21 cellular contexts compared by ENCODE assay signal in the genomic region with DNA sequence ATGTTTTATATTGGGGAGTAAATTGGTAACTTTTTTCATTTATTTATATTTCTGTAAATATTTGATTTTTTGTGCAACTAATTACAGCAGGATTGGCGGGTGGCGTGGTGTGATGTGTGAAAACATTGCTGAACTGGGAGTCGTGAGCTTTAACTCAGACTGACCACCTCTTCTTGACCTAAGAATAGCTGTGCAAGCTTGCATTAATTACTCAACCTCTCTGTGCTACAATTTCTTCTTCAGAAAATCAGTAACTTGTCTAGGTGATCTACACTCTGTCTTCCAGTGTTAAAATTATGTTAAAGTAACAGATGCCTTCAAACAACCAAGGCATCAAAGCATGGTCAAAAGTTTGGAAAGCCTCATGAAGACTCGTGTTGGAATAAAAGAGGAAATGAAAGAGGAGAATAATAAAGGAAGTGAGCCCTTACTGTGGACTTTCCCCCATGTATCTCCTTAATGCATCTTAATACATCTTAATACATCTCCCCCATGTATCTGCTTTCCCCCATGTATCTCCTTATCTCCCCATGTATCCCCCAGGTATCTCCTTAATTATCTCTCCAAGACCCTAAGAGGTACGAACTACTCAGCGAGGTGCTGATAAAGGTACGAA.
DNase-seq lines count a peak whose midpoint lies in the region; ATAC-seq, FAIRE-seq and TF ChIP-seq lines count a peak whose summit lies in the region.
"Had no signal": no experiment of that assay in that cellular context is flagged by ENCODE, and none has a peak within 500 bp of the region (broad histone marks: within the 10 kb centered on the region; RNA-seq: fewer than 3 reads in every experiment).

No MANE protein-coding gene starts in this region.

- H2AFZ ChIP-seq in K562 (ENCODE audit: low read depth, low read length), result no peak overlapping the region

- BruUV-seq in K562 (replicated peaks; lab: Mats Ljungman, UMichigan), result no TSS peak

- H3K9me3 Mint-ChIP-seq in naive thymus-derived CD4-positive, alpha-beta T cell, result no peaks in the 10 kb centered on the region
- H3K9me3 Mint-ChIP-seq: CD8-positive, alpha-beta T cell; H9 had no signal

- H3K27me3 ChIP-seq in K562 (ENCODE audit: control insufficient read depth in 2 of 2, insufficient read depth in 2 of 2, low read length in 2 of 2), result peaks cover 11 to 15% of the 10 kb centered on the region in 2 experiments; a peak in 4 of 5 replicates
- H3K27me3 ChIP-seq in naive thymus-derived CD4-positive, alpha-beta T cell (ENCODE audit: control insufficient read depth in 2 of 2, insufficient read depth in 2 of 2, low read length in 2 of 2), result no peaks in the 10 kb centered on the region
- H3K27me3 ChIP-seq: MG63 had no signal

- no peaks in the 10 kb centered on the region for H3K79me2 ChIP-seq in K562 (ENCODE audit: control insufficient read depth, insufficient read depth, low read length)

- DNase-seq in GM10248 (ENCODE audit: extremely low spot score), result peak; percentile 17
- peak; percentile 94 for DNase-seq in MV-4-11 (lab: John Stamatoyannopoulos, UW)
- no peak for DNase-seq in K562 (ENCODE audit: extremely low read depth in 1 of 4, low spot score in 3 of 4)
- no peak for DNase-seq in naive thymus-derived CD4-positive, alpha-beta T cell
- DNase-seq in DMS79 treated with DMSO at 0.1 percent for 48 hours (lab: John Stamatoyannopoulos, UW), result no peak
- DNase-seq in posterior cingulate gyrus, result no peak
- no peak for DNase-seq in stimulated activated CD4-positive, alpha-beta T cell treated with anti-CD3 and anti-CD28 coated beads, Interleukin-2, amount 100 ng/mL, for 48 hours
- DNase-seq: CD8-positive, alpha-beta T cell; DND-41; GF-D8; H9; MG63; NCI-H1417; NCI-H1930; NCI-H2171 treated with DMSO at 0.1 percent for 48 hours; NCI-H82 had no signal

- POLR2A ChIA-PET in GM10248 (lab: Yijun Ruan, JAX), result no interaction called here
- POLR2A ChIA-PET in K562 (lab: Yijun Ruan, JAX), result no interaction called here
- POLR2A ChIA-PET in naive thymus-derived CD4-positive, alpha-beta T cell (lab: Charles Lee), result interaction anchor here (0.7 kb wide), 1 partner anchor 171 kb away, joined by 3 read pairs; no protein-coding TSS in a partner anchor

- H3K4me3 Mint-ChIP-seq in naive thymus-derived CD4-positive, alpha-beta T cell, result no peak overlapping the region
- H3K4me3 Mint-ChIP-seq: CD8-positive, alpha-beta T cell; H9 had no signal

- H3K4me2 ChIP-seq in K562 (ENCODE audit: insufficient read depth, low read length), result no peak overlapping the region

- no peaks in the 10 kb centered on the region for H3K9me3 ChIP-seq in K562 (replicated peaks; ENCODE audit: control insufficient read depth, insufficient read depth, low read depth, low read length)
- no peaks in the 10 kb centered on the region for H3K9me3 ChIP-seq in naive thymus-derived CD4-positive, alpha-beta T cell (ENCODE audit: control insufficient read depth in 2 of 3, low read length in 3 of 3)
- H3K9me3 ChIP-seq: MG63 had no signal

- WGBS in K562 (ENCODE audit: insufficient coverage, low coverage, missing lambda C conversion rate), result 0% methylated on average over 7 of the region's 7 CpGs

- no peaks in the 10 kb centered on the region for H3K9me1 ChIP-seq in K562 (ENCODE audit: control insufficient read depth, insufficient read depth, low read length)

- in situ Hi-C loops in K562 (cut with MboI), result no loop called here

- H3K9ac ChIP-seq in K562 (ENCODE audit: insufficient read depth in 1 of 2, low read depth in 2 of 2, low read length in 2 of 2), result no peak overlapping the region

- TF ChIP-seq RAD21 in K562 (CRISPR knock-in tag; conservative IDR thresholded peaks at IDR 0.05 in 1 of 2, IDR thresholded peaks at IDR 0.05 in 1 of 2), result no peak

- H4K20me1 ChIP-seq in K562 (replicated peaks; ENCODE audit: control insufficient read depth, insufficient read depth, low read length), result no peaks in the 10 kb centered on the region; the same call in 1 of the 2 replicates

- H3K4me1 ChIP-seq in K562 (replicated peaks in 1 of 2; ENCODE audit: control insufficient read depth in 2 of 2, insufficient read depth in 2 of 2, low read length in 2 of 2), result no peaks in the 10 kb centered on the region; a peak in 1 of 5 replicates
- H3K4me1 ChIP-seq in naive thymus-derived CD4-positive, alpha-beta T cell (ENCODE audit: control insufficient read depth in 2 of 2, insufficient read depth in 2 of 2, low read length in 2 of 2), result no peaks in the 10 kb centered on the region

- TF ChIP-seq CTCF in GM10248 (IDR thresholded peaks at IDR 0.05; ENCODE audit: control extremely low read depth, extremely low read depth, low read depth, missing control alignments) (no peak), K562 (IDR thresholded peaks at IDR 0.05 in 2 of 3, conservative IDR thresholded peaks at IDR 0.05 in 1 of 3; ENCODE audit: insufficient read depth in 2 of 3, low read depth in 1 of 3, low read length in 3 of 3) (no peak)

- FAIRE-seq in K562 (lab: Jason Lieb, UNC), result no peak
- FAIRE-seq: D721Med, HepG2 had no signal

- no peak for TF ChIP-seq POLR2A in K562 (conservative IDR thresholded peaks at IDR 0.05)

- no peaks in the 10 kb centered on the region for H3K27me3 Mint-ChIP-seq in naive thymus-derived CD4-positive, alpha-beta T cell

- H3K4me1 Mint-ChIP-seq in naive thymus-derived CD4-positive, alpha-beta T cell, result peaks cover 0 to 17% (median 5%) of the 10 kb centered on the region in 7 donors

- ATAC-seq in K562 (no peak), esophagus mucosa (no peak)
- peak; percentile 54 for ATAC-seq in naive thymus-derived CD4-positive, alpha-beta T cell
- ATAC-seq: CD8-positive, alpha-beta T cell; HepG2 had no signal

- CTCF ChIA-PET in GM10248 (lab: Yijun Ruan, JAX) (no interaction called here), K562 (lab: Yijun Ruan, JAX; ENCODE audit: low intra/inter-chr PET ratio) (no interaction called here)
- CTCF ChIA-PET in naive thymus-derived CD4-positive, alpha-beta T cell (lab: Charles Lee), result no interaction called here

- intact Hi-C loops in K562 (cut with micrococcal nuclease), result no loop called here
- intact Hi-C loops in naive thymus-derived CD4-positive, alpha-beta T cell (cut with micrococcal nuclease), result no loop called here
- intact Hi-C loops in posterior cingulate gyrus (cut with DNase I), result no loop called here

- no peak for TF ChIP-seq EP300 in K562 (IDR thresholded peaks at IDR 0.05; ENCODE audit: low read length)

- H3K4me3 ChIP-seq in K562, result no peak overlapping the region
- no peak overlapping the region for H3K4me3 ChIP-seq in naive thymus-derived CD4-positive, alpha-beta T cell (ENCODE audit: low read length)
- H3K4me3 ChIP-seq: MG63, SK-N-MC had no signal

- H3K27ac ChIP-seq in K562 (ENCODE audit: extremely low read depth, low read depth, low read length), result no peak overlapping the region
- H3K27ac ChIP-seq in naive thymus-derived CD4-positive, alpha-beta T cell (ENCODE audit: low read depth, low read length), result no peak overlapping the region
- H3K27ac ChIP-seq: RWPE1, SK-N-MC had no signal

- H3K27ac Mint-ChIP-seq in naive thymus-derived CD4-positive, alpha-beta T cell, result no peak overlapping the region
- H3K27ac Mint-ChIP-seq: CD8-positive, alpha-beta T cell had no signal

- H3K36me3 ChIP-seq in K562 (ENCODE audit: control insufficient read depth, insufficient read depth, low read length), result no peaks in the 10 kb centered on the region
- H3K36me3 ChIP-seq in naive thymus-derived CD4-positive, alpha-beta T cell (ENCODE audit: control insufficient read depth in 2 of 3, insufficient read depth in 3 of 3, low read length in 3 of 3), result peaks cover 0 to 5% (median 0%) of the 10 kb centered on the region in 3 experiments
- H3K36me3 ChIP-seq: MG63 had no signal

- peaks cover 0 to 49% (median 13%) of the 10 kb centered on the region in 5 donors for H3K36me3 Mint-ChIP-seq in naive thymus-derived CD4-positive, alpha-beta T cell

TF ChIP-seq in K562, 482 proteins besides CTCF, POLR2A, EP300 and RAD21:
- TF ChIP-seq MTA1 (IDR thresholded peaks at IDR 0.05; ENCODE audit: borderline replicate concordance) (no peak), ZFP36 (IDR thresholded peaks at IDR 0.05; ENCODE audit: low read depth, low read length, partially characterized antibody) (peak; percentile 51), RFX1 (IDR thresholded peaks at IDR 0.05) (no peak), RBM25 (IDR thresholded peaks at IDR 0.05; ENCODE audit: low read depth, low read length, severe bottlenecking) (peak; percentile 92)

Comparison
In these comparisons a context has a peak if more than half of its experiments do, and no peak if none do; other contexts are left out.
1. DNase-seq: peak in GM10248 (single experiment) and MV-4-11 (single experiment); none in K562 (0 of 4), naive thymus-derived CD4-positive, alpha-beta T cell (0 of 9), DMS79 treated with DMSO at 0.1 percent for 48 hours (single experiment), posterior cingulate gyrus (0 of 10) and stimulated activated CD4-positive, alpha-beta T cell treated with anti-CD3 and anti-CD28 coated beads, Interleukin-2, amount 100 ng/mL, for 48 hours (0 of 2).